Comparison of ENCODE assay signal across 14 cellular contexts in the genomic region with DNA sequence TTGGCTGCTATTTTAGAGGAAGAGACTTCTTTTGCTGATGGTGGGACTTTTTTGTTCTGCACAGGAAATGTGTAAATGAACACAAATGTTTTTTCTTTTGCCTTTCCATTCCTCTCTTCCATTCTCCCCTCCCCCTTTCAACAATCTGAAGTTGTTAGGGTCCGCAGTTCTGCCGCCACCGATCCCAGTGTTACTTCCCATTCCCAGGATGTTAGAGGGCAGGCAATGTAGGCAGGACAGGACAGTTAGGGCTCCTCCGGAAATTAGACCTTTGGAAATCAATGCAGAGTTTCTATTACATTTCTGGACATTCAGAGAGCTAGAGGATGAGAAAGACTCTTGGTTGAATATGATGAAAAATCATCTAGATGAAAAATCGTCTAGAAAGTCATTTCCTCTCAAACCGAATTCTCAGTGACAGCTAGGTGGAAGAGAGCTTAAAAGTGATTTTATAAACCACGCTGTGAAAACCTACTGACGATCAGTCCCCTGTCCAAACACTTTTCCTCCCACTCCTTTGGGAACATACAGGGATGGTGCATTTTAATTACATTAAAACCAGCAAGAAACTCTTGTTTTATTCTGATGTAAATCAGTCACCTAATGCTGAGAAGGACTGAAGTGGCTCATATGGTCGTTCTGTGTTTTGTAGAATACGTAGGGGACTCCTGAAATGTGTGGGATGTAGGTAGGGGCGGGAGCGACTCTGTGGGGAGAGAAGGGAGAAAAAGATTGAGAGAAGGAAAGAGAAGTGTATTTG. TPM values are rescaled to one million over a fixed set of nuclear protein-coding genes. Genes with fewer than 3 reads are reported as not detected.
A peak's percentile ranks its signal among the peaks of the same experiment; 100 is the strongest.
DNase-seq lines count a peak whose midpoint lies in the region; ATAC-seq and TF ChIP-seq lines count a peak whose summit lies in the region.
"Had no signal": no experiment of that assay in that cellular context is flagged by ENCODE, and none has a peak within 500 bp of the region (broad histone marks: within the 10 kb centered on the region; RNA-seq: fewer than 3 reads in every experiment).

No MANE protein-coding gene starts in this region.

- H3K9ac ChIP-seq in SK-N-MC (ENCODE audit: insufficient read length) (no peak overlapping the region), neural cell (ENCODE audit: low read length) (peak overlapping the region; percentile 95), MM.1S (ENCODE audit: low read length) (no peak overlapping the region)

- DNase-seq in SK-N-MC (ENCODE audit: low read depth, low spot score) (no peak), esophagus muscularis mucosa (ENCODE audit: extremely low spot score) (no peak), MM.1S (no peak), COLO668 (lab: John Stamatoyannopoulos, UW; ENCODE audit: unreplicated experiment) (no peak), NCI-H1930 (lab: John Stamatoyannopoulos, UW) (no peak)
- DNase-seq: activated T-cell treated with anti-CD3 and anti-CD28 coated beads for 4 hours; NCI-H1436 treated with DMSO at 0.1 percent for 48 hours; NK-92 treated with Interleukin-12 subunit alpha and Interleukin-12 subunit beta, amount 100 ng/mL, for 24 hours had no signal

- H2AFZ ChIP-seq in neural cell (ENCODE audit: low read depth, low read length) (no peak overlapping the region), MM.1S (ENCODE audit: low read length) (no peak overlapping the region)

- H3K9me3 ChIP-seq in SK-N-MC (ENCODE audit: low read depth, low read length) (no peaks in the 10 kb centered on the region), esophagus muscularis mucosa (no peaks in the 10 kb centered on the region), neural cell (ENCODE audit: low read length) (no peaks in the 10 kb centered on the region), MM.1S (replicated peaks; ENCODE audit: insufficient read depth, low read length) (no peaks in the 10 kb centered on the region)

- H3K4me1 ChIP-seq in esophagus muscularis mucosa = peaks cover 8 to 17% (median 14%) of the 10 kb centered on the region in 4 donors
- no peaks in the 10 kb centered on the region for H3K4me1 ChIP-seq in MM.1S (ENCODE audit: low read length)

- H3K27ac ChIP-seq in SK-N-MC (0 out of 2 replicates have a peak overlapping the region, but pooled peaks have one; percentile 7), esophagus muscularis mucosa (replicated peaks in 1 of 4) (peak overlapping the region in 1 of 4 donors; percentile 63), neural cell (ENCODE audit: low read length) (peak overlapping the region; percentile 100), MM.1S (ENCODE audit: low read length) (no peak overlapping the region)
- H3K27ac ChIP-seq: right atrium auricular region had no signal

- 16% methylated on average over 12 of the region's 12 CpGs for WGBS in esophagus muscularis mucosa

- intact Hi-C loops in esophagus muscularis mucosa (cut with DNase I) = no loop called here

- H3K4me3 ChIP-seq in GM12875 (ENCODE audit: low read depth, low read length) (peak overlapping the region; percentile 11), SK-N-MC (peak overlapping the region; percentile 71), esophagus muscularis mucosa (peak overlapping the region; percentile 49 to 60 (median 54)), neural cell (ENCODE audit: low read length) (peak overlapping the region; percentile 89), MM.1S (ENCODE audit: low read length) (no peak overlapping the region)

- H3K79me2 ChIP-seq in neural cell (replicated peaks; ENCODE audit: insufficient read depth, low read length) = peaks cover 100% of the 10 kb centered on the region
- H3K79me2 ChIP-seq in MM.1S (ENCODE audit: low read length) = no peaks in the 10 kb centered on the region

- H3K36me3 ChIP-seq in SK-N-MC (ENCODE audit: insufficient read depth, low read length) (no peaks in the 10 kb centered on the region), esophagus muscularis mucosa (no peaks in the 10 kb centered on the region), neural cell (ENCODE audit: insufficient read depth, low read length) (peaks cover 13% of the 10 kb centered on the region), MM.1S (replicated peaks; ENCODE audit: insufficient read depth, low read length) (no peaks in the 10 kb centered on the region)
- H3K36me3 ChIP-seq: right atrium auricular region had no signal

- H3K4me2 ChIP-seq in neural cell (ENCODE audit: low read length) = peak overlapping the region; percentile 80
- H3K4me2 ChIP-seq in MM.1S (ENCODE audit: low read depth, low read length) = no peak overlapping the region

- TF ChIP-seq CTCF in GM12875 (IDR thresholded peaks at IDR 0.05; ENCODE audit: borderline replicate concordance, insufficient read depth, low read depth, low read length) (no peak), esophagus muscularis mucosa (IDR thresholded peaks at IDR 0.05) (no peak), neural cell (IDR thresholded peaks at IDR 0.05; ENCODE audit: poor library complexity, severe bottlenecking) (no peak), MM.1S (IDR thresholded peaks at IDR 0.05; ENCODE audit: low read length) (no peak)

- TF ChIP-seq RAD21 in neural cell (conservative IDR thresholded peaks at IDR 0.05) = peak; percentile 11

- H3K27me3 ChIP-seq in esophagus muscularis mucosa (peaks cover 0 to 68% (median 21%) of the 10 kb centered on the region in 4 donors), neural cell (ENCODE audit: insufficient read depth, low read depth, low read length) (no peaks in the 10 kb centered on the region), MM.1S (replicated peaks; ENCODE audit: insufficient read depth, low read length) (no peaks in the 10 kb centered on the region)

- no peak for ATAC-seq in esophagus mucosa
- ATAC-seq: HepG2 had no signal

- TF ChIP-seq EP300 in esophagus muscularis mucosa (IDR thresholded peaks at IDR 0.05) (no peak), neural cell (conservative IDR thresholded peaks at IDR 0.05; ENCODE audit: poor library complexity, severe bottlenecking) (no peak)

- H3F3A ChIP-seq in neural cell (ENCODE audit: insufficient read depth, low read length, poor library complexity, severe bottlenecking) (peaks cover 23% of the 10 kb centered on the region), MM.1S (ENCODE audit: insufficient read depth, low read length) (no peaks in the 10 kb centered on the region)

- TF ChIP-seq POLR2A in esophagus muscularis mucosa (IDR thresholded peaks at IDR 0.05; ENCODE audit: low read depth) = no peak

- H3K9me2 ChIP-seq in neural cell (ENCODE audit: insufficient read depth, low read length) (no peaks in the 10 kb centered on the region), MM.1S (replicated peaks; ENCODE audit: insufficient read depth, low read length) (no peaks in the 10 kb centered on the region)

- H4K20me1 ChIP-seq in neural cell (ENCODE audit: insufficient read depth) (no peaks in the 10 kb centered on the region), MM.1S (ENCODE audit: insufficient read depth, low read length) (no peaks in the 10 kb centered on the region)

TF ChIP-seq in neural cell, 6 proteins besides CTCF, POLR2A, EP300 and RAD21:
- TF ChIP-seq SMC3 (conservative IDR thresholded peaks at IDR 0.05; ENCODE audit: poor library complexity) = no peak
- peak; percentile 13 for TF ChIP-seq REST (IDR thresholded peaks at IDR 0.05; ENCODE audit: borderline replicate concordance)
- peak; percentile 52 for TF ChIP-seq POLR2AphosphoS5 (IDR thresholded peaks at IDR 0.05)

RNA-seq across cellular contexts. Expression of gene FOXG1, which starts 17.9 kb away (rescaled TPM):
- total RNA-seq in esophagus muscularis mucosa = 1 to 10 TPM in 1 of 4 donors, under 1 TPM in 3; 0.65 to 1.2 (median 0.75) TPM
- 53.5 and 54.0 TPM in 2 replicates for polyA plus RNA-seq in neural cell
- polyA minus RNA-seq in neural cell = 66.0 and 87.2 TPM in 2 replicates
- total RNA-seq in esophagus mucosa = not detected
- total RNA-seq: endothelial cell of umbilical vein, HepG2, right atrium auricular region had no signal
- polyA plus RNA-seq: endothelial cell of umbilical vein, HepG2 had no signal
